ENCODE assay signal across 34 cellular contexts in the genomic region with DNA sequence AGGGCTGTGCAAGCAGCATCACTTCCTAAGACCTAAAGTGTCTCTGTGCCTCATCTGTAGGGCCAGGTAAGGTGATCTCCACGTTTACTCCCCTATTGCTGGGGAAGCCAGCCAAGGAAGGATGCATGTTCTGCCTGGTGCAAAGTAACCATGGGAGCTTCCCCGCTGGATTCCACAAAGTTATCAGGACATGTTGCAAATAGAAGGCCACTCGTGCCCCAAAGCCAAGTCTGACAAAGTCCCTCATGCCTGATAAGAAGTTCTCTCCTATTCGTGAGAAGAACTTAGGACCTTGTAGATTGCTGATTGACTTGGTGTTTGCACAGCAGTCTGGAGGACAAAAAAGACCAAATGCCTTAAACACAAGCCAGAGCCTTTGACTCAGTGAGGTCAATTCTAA.
"Had no signal": no experiment of that assay in that cellular context is flagged by ENCODE, and none has a peak within 500 bp of the region (broad histone marks: within the 10 kb centered on the region; RNA-seq: fewer than 3 reads in every experiment).

No MANE protein-coding gene starts in this region.

- H3K9me3 ChIP-seq: adrenal gland, body of pancreas, breast epithelium had no signal

- FAIRE-seq: astrocyte, bronchial epithelial cell had no signal

- H3K4me1 ChIP-seq: adrenal gland, body of pancreas, breast epithelium had no signal

- H3K27me3 ChIP-seq: adrenal gland, ascending aorta, body of pancreas, breast epithelium, cardiac muscle cell had no signal

- H3K4me3 ChIP-seq: adrenal gland, ascending aorta, body of pancreas, breast epithelium, cardiac muscle cell had no signal

- DNase-seq: activated effector memory CD4-positive, alpha-beta T cell treated with anti-CD3 and anti-CD28 coated beads, Interleukin-2, amount 50 U/mL, for 16 hours; activated effector memory CD4-positive, alpha-beta T cell treated with Interleukin-2 at 50 U/mL for 16 hours; activated gamma-delta T cell; activated gamma-delta T cell treated with Interleukin-2 at 50 U/mL for 16 hours; activated naive CD4-positive, alpha-beta T cell; activated naive CD4-positive, alpha-beta T cell treated with anti-CD3 and anti-CD28 coated beads for 36 hours; activated naive CD4-positive, alpha-beta T cell treated with anti-CD3 and anti-CD28 coated beads, Interleukin-2, amount 10 ng/mL, durations not matched to agents 7 days and 5 days; activated naive CD4-positive, alpha-beta T cell treated with anti-CD3 and anti-CD28 coated beads, Interleukin-2, amount 50 U/mL, for 16 hours; activated naive CD4-positive, alpha-beta T cell treated with Interleukin-2 at 50 U/mL for 16 hours; activated naive CD8-positive, alpha-beta T cell treated with anti-CD3 and anti-CD28 coated beads for 36 hours; activated naive CD8-positive, alpha-beta T cell treated with anti-CD3 and anti-CD28 coated beads, Interleukin-2, amount 10 ng/mL, durations not matched to agents 7 days and 5 days; activated naive CD8-positive, alpha-beta T cell treated with anti-CD3 and anti-CD28 coated beads, Interleukin-2, amount 50 U/mL, for 24 hours; activated T-cell treated with anti-CD3 and anti-CD28 coated beads for 4 hours; activated T-cell treated with anti-CD3 and anti-CD28 coated beads, Interleukin-2, amount 50 U/mL, for 1 hour; activated T-cell treated with anti-CD3 and anti-CD28 coated beads, Interleukin-2, amount 50 U/mL, for 24 hours; activated T-cell treated with anti-CD3 and anti-CD28 coated beads, Interleukin-2, amount 50 U/mL, for 4 hours; activated T-cell treated with anti-CD3 and anti-CD28 coated beads, Interleukin-2, amount 50 U/mL, for 48 hours; activated T-cell treated with anti-CD3 and anti-CD28 coated beads, Interleukin-2, amount 50 U/mL, for 72 hours; adrenal gland; amniotic stem cell; amygdala; anterior cingulate cortex; aorta; body of pancreas; caudate nucleus; central memory CD4-positive, alpha-beta T cell; cerebellar nuclear complex had no signal

- H3K36me3 ChIP-seq: adrenal gland, ascending aorta, breast epithelium, cardiac muscle cell had no signal

- ATAC-seq: activated naive CD4-positive, alpha-beta T cell treated with anti-CD3 and anti-CD28 coated beads, Interleukin-2, amount 50 U/mL, for 72 hours; activated naive CD8-positive, alpha-beta T cell treated with anti-CD3 and anti-CD28 coated beads, Interleukin-2, amount 50 U/mL, for 24 hours; activated T-cell treated with anti-CD3 and anti-CD28 coated beads, Interleukin-2, amount 50 U/mL, for 4 hours; activated T-cell treated with anti-CD3 and anti-CD28 coated beads, Interleukin-2, amount 50 U/mL, for 72 hours; activated T-helper 17 cell treated with anti-CD3 and anti-CD28 coated beads, Interleukin-2, amount 50 U/mL, for 72 hours; body of pancreas had no signal

- H3K27ac ChIP-seq: adrenal gland, ascending aorta, body of pancreas, breast epithelium, cardiac muscle cell had no signal
